In the genomic region with DNA sequence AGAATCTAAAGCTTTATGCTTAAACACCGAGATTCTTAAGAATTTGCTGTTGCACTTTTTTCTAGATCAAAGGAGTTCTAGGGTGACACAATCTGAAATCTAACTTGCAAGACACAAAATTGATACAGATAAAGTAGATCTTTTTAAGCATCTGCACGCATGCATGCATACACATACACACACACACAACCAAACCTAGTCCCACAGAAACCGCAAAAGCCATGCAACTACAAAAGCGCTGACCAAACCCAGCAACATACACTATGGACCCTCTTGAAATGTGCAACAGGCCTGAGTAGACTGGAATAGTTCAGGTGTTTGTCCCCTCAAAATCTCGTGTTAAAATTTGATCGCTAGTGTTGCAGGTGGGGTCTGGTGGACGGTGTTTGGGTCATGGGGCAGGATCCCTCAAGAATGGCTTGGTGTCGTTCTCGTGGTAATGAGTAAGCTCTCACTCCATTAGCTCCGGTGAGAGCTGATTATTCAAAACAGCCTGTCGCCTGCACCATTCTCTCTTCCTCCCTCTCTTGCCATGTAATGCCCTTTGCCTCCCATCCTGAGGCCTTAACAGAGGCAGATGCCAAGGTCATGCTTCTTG, we compare ENCODE assay signal across 13 cellular contexts. TPM values are rescaled to one million over a fixed set of nuclear protein-coding genes. Genes with fewer than 3 reads are reported as not detected.
DNase-seq lines count a peak whose midpoint lies in the region; ATAC-seq and TF ChIP-seq lines count a peak whose summit lies in the region.
"Had no signal": no experiment of that assay in that cellular context is flagged by ENCODE, and none has a peak within 500 bp of the region (broad histone marks: within the 10 kb centered on the region; RNA-seq: fewer than 3 reads in every experiment).

No MANE protein-coding gene starts in this region.

- ATAC-seq in GM19463 (IDR thresholded peaks at IDR 0.05; ENCODE audit: unreplicated experiment): peak; percentile 28
- ATAC-seq in WTC11: no peak
- ATAC-seq in mucosa of descending colon: peak; percentile 11
- ATAC-seq in HG03521 (IDR thresholded peaks at IDR 0.05; ENCODE audit: unreplicated experiment): no peak
- ATAC-seq: esophagus mucosa had no signal

- H3K9me3 Mint-ChIP-seq in WTC11: peaks cover 16% of the 10 kb centered on the region

- peak overlapping the region; percentile 41 for H3K4me3 ChIP-seq in GM06990 (replicated peaks; ENCODE audit: low read depth, low read length)
- H3K4me3 ChIP-seq in mucosa of descending colon: no peak overlapping the region
- H3K4me3 ChIP-seq: cardiac muscle cell, lung had no signal

- peaks cover 16% of the 10 kb centered on the region for H3K4me1 Mint-ChIP-seq in WTC11

- H3K4me3 Mint-ChIP-seq in WTC11: no peak overlapping the region

- POLR2A ChIA-PET in WTC11 (lab: Charles Lee): no interaction called here

- peaks cover 18% of the 10 kb centered on the region for H3K36me3 ChIP-seq in GM06990 (ENCODE audit: control insufficient read depth, insufficient read depth, low read length)
- H3K36me3 ChIP-seq in mucosa of descending colon (ENCODE audit: low read depth): no peaks in the 10 kb centered on the region

- TF ChIP-seq CTCF in GM06990 (IDR thresholded peaks at IDR 0.05; ENCODE audit: insufficient read depth, low read length, poor library complexity, severe bottlenecking) (no peak), WTC11 (IDR thresholded peaks at IDR 0.05) (no peak), mucosa of descending colon (IDR thresholded peaks at IDR 0.05) (no peak)

- H3K36me3 Mint-ChIP-seq in WTC11: peaks cover 62% of the 10 kb centered on the region

- H3K27me3 ChIP-seq in GM06990 (replicated peaks; ENCODE audit: control insufficient read depth, insufficient read depth, low read length): no peaks in the 10 kb centered on the region
- H3K27me3 ChIP-seq: cardiac muscle cell had no signal

- H3K27me3 Mint-ChIP-seq in WTC11 (ENCODE audit: low read depth): peaks cover 3% of the 10 kb centered on the region; the same call in 1 of the 2 replicates

- CTCF ChIA-PET in WTC11 (lab: Charles Lee): no interaction called here

- no peaks in the 10 kb centered on the region for H3K9me3 ChIP-seq in mucosa of descending colon

- H3K27ac Mint-ChIP-seq in WTC11: peak overlapping the region; percentile 52; the same call in 1 of the 2 replicates

- peaks cover 12% of the 10 kb centered on the region for H3K4me1 ChIP-seq in mucosa of descending colon (ENCODE audit: low read depth)

- peak; percentile 52 for DNase-seq in GM06990 (ENCODE audit: extremely low read depth, insufficient read length)
- no peak for DNase-seq in WTC11 (ENCODE audit: low spot score)
- DNase-seq in mucosa of descending colon: no peak
- no peak for DNase-seq in stimulated activated CD4-positive, alpha-beta T cell treated with anti-CD3 and anti-CD28 coated beads, Interleukin-2, amount 100 ng/mL, for 48 hours
- DNase-seq in NCI-H1417 (lab: John Stamatoyannopoulos, UW): no peak
- DNase-seq in RKO (ENCODE audit: low spot score): no peak
- DNase-seq: KG1, posterior cingulate gyrus had no signal

- intact Hi-C loops in mucosa of descending colon (cut with DNase I, micrococcal nuclease): no loop called here

TF ChIP-seq in WTC11, 78 proteins besides CTCF, POLR2A, EP300 and RAD21:
- TF ChIP-seq RORB (CRISPR knock-in tag; IDR thresholded peaks at IDR 0.05): no peak
- TF ChIP-seq, protein P1, sequence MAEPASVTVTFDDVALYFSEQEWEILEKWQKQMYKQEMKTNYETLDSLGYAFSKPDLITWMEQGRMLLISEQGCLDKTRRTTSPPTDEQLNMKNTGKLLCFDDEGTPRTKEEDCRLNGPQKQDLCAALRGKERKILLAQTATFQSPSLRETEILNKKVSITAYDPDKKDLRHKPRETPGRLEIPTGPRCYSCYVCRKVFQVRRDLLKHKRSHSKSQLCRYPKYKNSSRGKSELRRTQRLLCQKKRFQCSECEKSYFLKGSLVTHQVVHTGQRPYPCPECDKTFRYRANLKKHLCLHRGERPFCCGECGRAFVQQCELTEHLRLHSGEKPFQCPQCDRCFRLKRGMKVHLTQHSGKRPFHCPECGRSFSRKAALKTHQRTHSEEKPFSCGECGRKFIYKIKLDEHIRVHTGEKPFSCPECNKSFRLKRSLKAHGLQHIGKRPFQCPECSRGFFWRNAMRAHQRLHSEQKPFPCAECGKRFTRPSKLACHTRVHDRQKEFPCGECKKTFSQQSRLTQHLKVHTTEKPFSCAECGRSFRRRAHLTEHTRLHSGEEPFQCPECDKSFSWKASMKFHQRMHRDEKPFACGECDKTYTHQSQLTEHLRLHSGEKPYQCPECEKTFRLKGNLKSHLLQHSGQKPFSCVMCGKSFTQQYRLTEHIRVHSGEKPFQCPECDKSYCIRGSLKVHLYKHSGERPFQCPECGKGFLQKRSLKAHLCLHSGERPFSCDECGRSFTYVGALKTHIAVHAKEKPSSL (CRISPR knock-in tag; conservative IDR thresholded peaks at IDR 0.05): no peak

RNA-seq across cellular contexts. Expression of a gene that starts 52.7 kb away (rescaled TPM):
- 9.3 to 11.8 TPM (median 11.3 TPM) in 3 replicates for total RNA-seq in WTC11 (2021)
- total RNA-seq in mucosa of descending colon: 10 to 100 TPM; 39.3 to 59.8 (median 53.5) TPM

Comparison
In these comparisons a context has a peak if more than half of its experiments do, and no peak if none do; other contexts are left out.
1. ATAC-seq: peak in GM19463 (single experiment) and mucosa of descending colon (single experiment); none in WTC11 (single experiment) and HG03521 (single experiment).